Comparison of ENCODE assay signal across 14 cellular contexts in the genomic region with DNA sequence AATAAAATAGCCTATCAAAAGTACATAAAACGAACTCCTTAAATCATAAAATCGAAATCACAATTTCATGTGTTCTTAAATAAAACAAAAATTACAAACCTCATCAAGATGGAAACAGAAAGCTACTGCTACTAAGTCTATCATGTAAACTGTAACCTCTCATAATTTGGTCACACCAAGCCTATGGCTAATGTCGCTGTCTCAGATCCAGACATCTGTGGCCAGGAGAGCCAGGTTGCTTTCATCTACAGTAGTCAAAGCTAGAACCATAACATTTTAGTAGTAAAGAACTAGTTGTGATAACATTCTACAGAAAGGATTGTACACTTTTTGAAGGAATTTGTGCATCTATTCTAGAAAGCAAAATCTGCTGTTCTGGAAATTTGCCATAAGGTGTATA.
DNase-seq lines count a peak whose midpoint lies in the region; ATAC-seq and TF ChIP-seq lines count a peak whose summit lies in the region.
"Had no signal": no experiment of that assay in that cellular context is flagged by ENCODE, and none has a peak within 500 bp of the region (broad histone marks: within the 10 kb centered on the region; RNA-seq: fewer than 3 reads in every experiment).

No MANE protein-coding gene starts in this region.

- H3K4me1 ChIP-seq in SK-N-SH (ENCODE audit: control insufficient read depth in 1 of 2, insufficient read depth in 2 of 2, low read depth in 1 of 2, low read length in 1 of 2): peaks cover 0 to 3% of the 10 kb centered on the region in 2 experiments; a peak in 1 of 4 replicates
- H3K4me1 ChIP-seq in GM23338 (ENCODE audit: insufficient read depth): no peaks in the 10 kb centered on the region
- H3K4me1 ChIP-seq in osteoblast (ENCODE audit: insufficient read depth, low read length): peaks cover 7% of the 10 kb centered on the region

- POLR2A ChIA-PET in SK-N-SH (lab: Yijun Ruan, JAX): no interaction called here

- 63% methylated on average over 3 of the region's 3 CpGs for WGBS in SK-N-SH (ENCODE audit: low lambda C conversion rate)

- no peak for TF ChIP-seq EP300 in SK-N-SH (IDR thresholded peaks at IDR 0.05; ENCODE audit: borderline replicate concordance in 1 of 2, low read depth in 1 of 2, low read length in 1 of 2)

- H3K36me3 Mint-ChIP-seq in activated T-cell treated with anti-CD3 and anti-CD28 coated beads, Interleukin-2, amount 50 U/mL, for 72 hours (ENCODE audit: insufficient read depth in 2 of 2): no peaks in the 10 kb centered on the region
- H3K36me3 Mint-ChIP-seq in GM23338 (ENCODE audit: low read depth): no peaks in the 10 kb centered on the region

- H3F3A ChIP-seq in SK-N-SH (replicated peaks; ENCODE audit: insufficient read depth) (no peaks in the 10 kb centered on the region), GM23338 (replicated peaks; ENCODE audit: low read depth) (no peaks in the 10 kb centered on the region)

- no peaks in the 10 kb centered on the region for H3K27me3 ChIP-seq in SK-N-SH (ENCODE audit: insufficient read depth)
- no peaks in the 10 kb centered on the region for H3K27me3 ChIP-seq in GM23338 (ENCODE audit: insufficient read depth)
- H3K27me3 ChIP-seq in osteoblast (ENCODE audit: insufficient read depth, low read length): no peaks in the 10 kb centered on the region

- H3K27ac Mint-ChIP-seq in activated T-cell treated with anti-CD3 and anti-CD28 coated beads, Interleukin-2, amount 50 U/mL, for 72 hours: no peak overlapping the region
- H3K27ac Mint-ChIP-seq in GM23338: no peak overlapping the region
- H3K27ac Mint-ChIP-seq: CD4-positive, alpha-beta memory T cell; H9 had no signal

- no peaks in the 10 kb centered on the region for H3K9me2 ChIP-seq in SK-N-SH
- H3K9me2 ChIP-seq in GM23338 (ENCODE audit: insufficient read depth): no peaks in the 10 kb centered on the region

- H3K27me3 Mint-ChIP-seq in activated T-cell treated with anti-CD3 and anti-CD28 coated beads, Interleukin-2, amount 50 U/mL, for 72 hours (ENCODE audit: low read depth): no peaks in the 10 kb centered on the region
- no peaks in the 10 kb centered on the region for H3K27me3 Mint-ChIP-seq in GM23338 (ENCODE audit: insufficient read depth, low read depth, poor library complexity)
- H3K27me3 Mint-ChIP-seq: CD4-positive, alpha-beta memory T cell had no signal

- H3K4me2 ChIP-seq in SK-N-SH (no peak overlapping the region), GM23338 (no peak overlapping the region), osteoblast (ENCODE audit: insufficient read depth, low read length) (no peak overlapping the region)

- no peak overlapping the region for H3K27ac ChIP-seq in SK-N-SH (ENCODE audit: low read depth in 2 of 2, low read length in 1 of 2)
- H3K27ac ChIP-seq in GM23338 (ENCODE audit: low read depth): no peak overlapping the region
- H3K27ac ChIP-seq in osteoblast (ENCODE audit: low read depth, low read length): no peak overlapping the region
- H3K27ac ChIP-seq: 22Rv1, GM23248 had no signal

- H3K9me3 ChIP-seq in SK-N-SH (peaks cover 12% of the 10 kb centered on the region), osteoblast (ENCODE audit: low read depth, low read length) (no peaks in the 10 kb centered on the region)

- no peaks in the 10 kb centered on the region for H3K36me3 ChIP-seq in SK-N-SH (replicated peaks in 1 of 2; ENCODE audit: control insufficient read depth in 1 of 2, insufficient read depth in 2 of 2, low read length in 1 of 2)
- no peaks in the 10 kb centered on the region for H3K36me3 ChIP-seq in GM23338 (ENCODE audit: insufficient read depth)
- no peaks in the 10 kb centered on the region for H3K36me3 ChIP-seq in osteoblast (ENCODE audit: insufficient read depth, low read length)

- TF ChIP-seq RAD21 in SK-N-SH (IDR thresholded peaks at IDR 0.05; ENCODE audit: low read length): no peak

- DNase-seq in SK-N-SH (no peak), activated T-cell treated with anti-CD3 and anti-CD28 coated beads for 4 hours (no peak), GM23338 (ENCODE audit: low spot score) (no peak), osteoblast (ENCODE audit: insufficient read length, low spot score, missing footprints) (peak; percentile 5), DMS53 (lab: John Stamatoyannopoulos, UW) (no peak)
- no peak for DNase-seq in activated T-cell treated with anti-CD3 and anti-CD28 coated beads, Interleukin-2, amount 50 U/mL, for 72 hours
- DNase-seq: C1 segment of cervical spinal cord, DND-41, H9 had no signal

- no peaks in the 10 kb centered on the region for H3K9me3 Mint-ChIP-seq in activated T-cell treated with anti-CD3 and anti-CD28 coated beads, Interleukin-2, amount 50 U/mL, for 72 hours
- H3K9me3 Mint-ChIP-seq in GM23338: no peaks in the 10 kb centered on the region
- H3K9me3 Mint-ChIP-seq: H9 had no signal

- H3K4me3 ChIP-seq in SK-N-SH (ENCODE audit: low read depth in 2 of 2, low read length in 1 of 2) (no peak overlapping the region), GM23338 (no peak overlapping the region), osteoblast (ENCODE audit: insufficient read depth, low read length) (no peak overlapping the region)
- H3K4me3 ChIP-seq: GM23248 had no signal

- no peak overlapping the region for H3K9ac ChIP-seq in SK-N-SH
- H3K9ac ChIP-seq: GM23248 had no signal

- no peak for TF ChIP-seq CTCF in SK-N-SH (IDR thresholded peaks at IDR 0.05)
- TF ChIP-seq CTCF in GM23338 (conservative IDR thresholded peaks at IDR 0.05; ENCODE audit: low read depth in 2 of 2): no peak
- no peak for TF ChIP-seq CTCF in osteoblast (IDR thresholded peaks at IDR 0.05; ENCODE audit: extremely low read depth, low read depth, low read length)

- H3K4me1 Mint-ChIP-seq in activated T-cell treated with anti-CD3 and anti-CD28 coated beads, Interleukin-2, amount 50 U/mL, for 72 hours (ENCODE audit: low read depth): peaks cover 6% of the 10 kb centered on the region
- no peaks in the 10 kb centered on the region for H3K4me1 Mint-ChIP-seq in GM23338
- H3K4me1 Mint-ChIP-seq: H9 had no signal

- H2AFZ ChIP-seq in SK-N-SH (ENCODE audit: low read depth): peak overlapping the region; percentile 43; the same call in 1 of the 2 replicates
- 0 out of 2 replicates have a peak overlapping the region, but pooled peaks have one; percentile 21 for H2AFZ ChIP-seq in GM23338
- H2AFZ ChIP-seq in osteoblast (ENCODE audit: low read length): no peak overlapping the region
- H2AFZ ChIP-seq: GM23248 had no signal

- CTCF ChIA-PET in SK-N-SH (lab: Yijun Ruan, JAX): interaction anchor here (0.9 to 2.7 kb wide), 8 partner anchors 9 to 449 kb away, joined by 3 to 35 read pairs (median 6); no protein-coding TSS in a partner anchor

- ATAC-seq in SK-N-SH treated with all-trans-retinoic acid at 6 μM for 48 hours (no peak), GM23338 (no peak), HG03139 (IDR thresholded peaks at IDR 0.05; ENCODE audit: unreplicated experiment) (no peak)
- ATAC-seq in activated T-cell treated with anti-CD3 and anti-CD28 coated beads, Interleukin-2, amount 50 U/mL, for 72 hours (replicated peaks in 1 of 2): peak; percentile 36 to 39

- H3K79me2 ChIP-seq in SK-N-SH (ENCODE audit: insufficient read depth) (no peaks in the 10 kb centered on the region), GM23338 (replicated peaks; ENCODE audit: insufficient read depth) (no peaks in the 10 kb centered on the region), osteoblast (ENCODE audit: insufficient read depth, low read length) (peaks cover 5% of the 10 kb centered on the region)

- no peak overlapping the region for H3K4me3 Mint-ChIP-seq in activated T-cell treated with anti-CD3 and anti-CD28 coated beads, Interleukin-2, amount 50 U/mL, for 72 hours
- no peak overlapping the region for H3K4me3 Mint-ChIP-seq in GM23338
- H3K4me3 Mint-ChIP-seq: CD4-positive, alpha-beta memory T cell; H9 had no signal

- no peaks in the 10 kb centered on the region for H4K20me1 ChIP-seq in SK-N-SH (ENCODE audit: insufficient read depth)
- no peaks in the 10 kb centered on the region for H4K20me1 ChIP-seq in GM23338 (replicated peaks; ENCODE audit: insufficient read depth)
- H4K20me1 ChIP-seq in osteoblast (ENCODE audit: insufficient read depth, low read length): no peaks in the 10 kb centered on the region

TF ChIP-seq in SK-N-SH, 30 proteins besides CTCF, POLR2A, EP300 and RAD21 (continues in another document):
- TF ChIP-seq ELF1 (IDR thresholded peaks at IDR 0.05) (no peak), SIN3A (IDR thresholded peaks at IDR 0.05; ENCODE audit: borderline replicate concordance, low read depth, low read length) (no peak), FOSL2 (IDR thresholded peaks at IDR 0.05; ENCODE audit: borderline replicate concordance, low read depth) (no peak)
- TF ChIP-seq, protein P1, sequence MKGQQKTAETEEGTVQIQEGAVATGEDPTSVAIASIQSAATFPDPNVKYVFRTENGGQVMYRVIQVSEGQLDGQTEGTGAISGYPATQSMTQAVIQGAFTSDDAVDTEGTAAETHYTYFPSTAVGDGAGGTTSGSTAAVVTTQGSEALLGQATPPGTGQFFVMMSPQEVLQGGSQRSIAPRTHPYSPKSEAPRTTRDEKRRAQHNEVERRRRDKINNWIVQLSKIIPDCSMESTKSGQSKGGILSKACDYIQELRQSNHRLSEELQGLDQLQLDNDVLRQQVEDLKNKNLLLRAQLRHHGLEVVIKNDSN (IDR thresholded peaks at IDR 0.05; ENCODE audit: borderline replicate concordance, low read depth): no peak

TF ChIP-seq in GM23338, 12 proteins besides CTCF, POLR2A, EP300 and RAD21 (continues in another document):
- TF ChIP-seq CREB1 (CRISPR knock-in tag; IDR thresholded peaks at IDR 0.05; ENCODE audit: low read depth) (no peak), ZNF114 (CRISPR knock-in tag; IDR thresholded peaks at IDR 0.05) (no peak), NANOG (IDR thresholded peaks at IDR 0.05; ENCODE audit: borderline replicate concordance) (no peak)

Comparison
In these comparisons a context has a peak if more than half of its experiments do, and no peak if none do; other contexts are left out.
1. ATAC-seq: peak in activated T-cell treated with anti-CD3 and anti-CD28 coated beads, Interleukin-2, amount 50 U/mL, for 72 hours (2 of 2); none in SK-N-SH treated with all-trans-retinoic acid at 6 μM for 48 hours (single experiment), GM23338 (single experiment) and HG03139 (single experiment).